Comparison of ENCODE assay signal across 18 cellular contexts in the genomic region with DNA sequence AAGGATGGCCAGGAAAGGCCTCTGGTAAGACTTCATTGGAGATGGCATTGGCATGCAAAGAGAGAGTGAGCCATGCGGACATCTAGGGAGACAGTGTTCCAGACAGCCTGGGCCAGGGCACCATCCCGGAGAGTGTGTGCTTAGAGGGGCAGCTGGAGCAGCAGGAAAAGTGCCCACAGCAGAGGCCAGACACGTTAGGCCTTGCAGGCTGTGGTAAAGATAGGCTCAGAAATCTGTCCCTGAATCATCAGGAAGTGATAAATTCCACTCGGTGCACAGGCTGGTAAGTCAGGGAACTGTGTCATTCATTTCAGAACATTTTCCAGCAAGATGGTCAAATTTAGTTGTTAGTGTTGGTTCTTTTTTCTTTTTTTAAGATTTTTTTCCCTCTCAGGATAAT. TPM values are rescaled to one million over a fixed set of nuclear protein-coding genes. Genes with fewer than 3 reads are reported as not detected.
DNase-seq lines count a peak whose midpoint lies in the region; ATAC-seq, FAIRE-seq and TF ChIP-seq lines count a peak whose summit lies in the region.
"Had no signal": no experiment of that assay in that cellular context is flagged by ENCODE, and none has a peak within 500 bp of the region (broad histone marks: within the 10 kb centered on the region; RNA-seq: fewer than 3 reads in every experiment).

No MANE protein-coding gene starts in this region.

- no peaks in the 10 kb centered on the region for H3K9me3 ChIP-seq in left ventricle myocardium inferior (replicated peaks)
- H3K9me3 ChIP-seq: A549, ovary, testis had no signal

- peaks cover 2% of the 10 kb centered on the region for H3K27me3 ChIP-seq in bronchial epithelial cell (ENCODE audit: control insufficient read depth, insufficient read depth, low read length)
- H3K27me3 ChIP-seq in left ventricle myocardium inferior (ENCODE audit: low read depth), result no peaks in the 10 kb centered on the region
- H3K27me3 ChIP-seq: ovary, testis had no signal

- peaks cover 100% of the 10 kb centered on the region for H3K4me1 ChIP-seq in left ventricle myocardium inferior
- H3K4me1 ChIP-seq: A549, testis had no signal

- FAIRE-seq in bronchial epithelial cell (lab: Jason Lieb, UNC), result no peak
- FAIRE-seq in urothelium cell line (lab: Jason Lieb, UNC), result no peak
- FAIRE-seq: A549 had no signal

- H3K27ac ChIP-seq in left ventricle myocardium inferior (replicated peaks), result peak overlapping the region; percentile 60
- H3K27ac ChIP-seq: A549, ovary, testis had no signal

- no peak for TF ChIP-seq CTCF in bronchial epithelial cell (IDR thresholded peaks at IDR 0.05; ENCODE audit: insufficient read depth, low read length, severe bottlenecking)
- no peak for TF ChIP-seq CTCF in left ventricle myocardium inferior (IDR thresholded peaks at IDR 0.05; ENCODE audit: borderline replicate concordance)

- intact Hi-C loops in Right ventricle myocardium superior (cut with DNase I) (no loop called here), Right ventricle myocardium inferior (cut with DNase I) (no loop called here), left ventricle myocardium inferior (cut with micrococcal nuclease) (no loop called here)

- H3K4me3 ChIP-seq in bronchial epithelial cell (ENCODE audit: low read depth, low read length) (no peak overlapping the region), left ventricle myocardium inferior (no peak overlapping the region)
- H3K4me3 ChIP-seq: A549, ovary, testis had no signal

- H3K36me3 ChIP-seq in bronchial epithelial cell (ENCODE audit: control insufficient read depth, insufficient read depth, low read length) (no peaks in the 10 kb centered on the region), left ventricle myocardium inferior (no peaks in the 10 kb centered on the region)
- H3K36me3 ChIP-seq: ovary had no signal

- DNase-seq in Right ventricle myocardium superior (no peak), Right ventricle myocardium inferior (ENCODE audit: missing footprints) (no peak), bronchial epithelial cell (ENCODE audit: low read depth) (peak; percentile 76), left ventricle myocardium inferior (no peak), urothelium cell line (ENCODE audit: low spot score) (peak; percentile 64), NCI-H526 (lab: John Stamatoyannopoulos, UW) (no peak), NCI-H187 (lab: John Stamatoyannopoulos, UW) (no peak)
- DNase-seq: activated CD4-positive, alpha-beta memory T cell treated with anti-CD3 and anti-CD28 coated beads for 36 hours; aorta; Calu3; endodermal cell; mesendoderm; NCI-H1048; NCI-H446 treated with DMSO at 0.1 percent for 48 hours; ovary; testis had no signal

- ATAC-seq in Right ventricle myocardium superior (ENCODE audit: poor library complexity), result peak; percentile 22
- ATAC-seq in Right ventricle myocardium inferior, result no peak
- ATAC-seq in GM21515 (IDR thresholded peaks at IDR 0.05; ENCODE audit: unreplicated experiment), result no peak
- ATAC-seq: A549 had no signal

RNA-seq across cellular contexts. Expression of a gene that starts 8.8 kb away (rescaled TPM):
- total RNA-seq in Right ventricle myocardium superior (101 TPM), Right ventricle myocardium inferior (94.9 TPM), bronchial epithelial cell (not detected in 2 replicates), left ventricle myocardium inferior (70.5 TPM)
- total RNA-seq: activated CD4-positive, alpha-beta memory T cell treated with anti-CD3 and anti-CD28 coated beads for 36 hours had no signal

Comparison
In these comparisons a context has a peak if more than half of its experiments do, and no peak if none do; other contexts are left out.
1. DNase-seq: peak in bronchial epithelial cell (single experiment) and urothelium cell line (single experiment); none in Right ventricle myocardium superior (single experiment), Right ventricle myocardium inferior (single experiment), left ventricle myocardium inferior (single experiment), NCI-H526 (0 of 2) and NCI-H187 (0 of 2).
2. RNA of a gene that starts 8.8 kb away (total RNA-seq): 101 TPM in Right ventricle myocardium superior (single experiment), 94.9 TPM in Right ventricle myocardium inferior (single experiment) and 70.5 TPM in left ventricle myocardium inferior (single experiment); not detected in bronchial epithelial cell; every median in the first group is over 10 times any median in the second.